19 cellular contexts compared by ENCODE assay signal in the genomic region with DNA sequence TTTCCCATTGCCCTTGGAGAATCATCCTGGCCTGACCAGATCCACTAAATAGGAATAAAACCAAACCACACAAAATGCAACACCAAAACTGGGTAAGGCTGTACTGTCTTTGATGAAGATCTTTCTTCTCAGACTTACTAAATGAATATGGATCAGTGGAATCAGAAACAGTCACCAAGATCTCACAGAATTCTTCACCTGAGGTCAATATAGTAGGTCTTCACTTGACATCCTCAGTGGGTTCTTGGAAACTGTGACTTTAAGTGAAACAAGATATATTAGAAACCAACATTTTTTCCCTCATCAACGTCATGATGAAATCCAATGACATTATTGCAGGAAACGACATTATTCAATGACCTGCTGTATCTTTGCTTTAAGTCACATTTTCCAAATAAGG.
DNase-seq lines count a peak whose midpoint lies in the region; ATAC-seq and TF ChIP-seq lines count a peak whose summit lies in the region.
"Had no signal": no experiment of that assay in that cellular context is flagged by ENCODE, and none has a peak within 500 bp of the region (broad histone marks: within the 10 kb centered on the region; RNA-seq: fewer than 3 reads in every experiment).

No MANE protein-coding gene starts in this region.

- ATAC-seq in activated T-cell treated with anti-CD3 and anti-CD28 coated beads, Interleukin-2, amount 50 U/mL, for 72 hours (replicated peaks in 1 of 2) = peak; percentile 67 to 70
- no peak for ATAC-seq in activated T-cell treated with anti-CD3 and anti-CD28 coated beads, Interleukin-2, amount 50 U/mL, for 4 hours

- H3K9me3 Mint-ChIP-seq in activated T-cell treated with anti-CD3 and anti-CD28 coated beads, Interleukin-2, amount 50 U/mL, for 72 hours = peaks cover 8 to 13% of the 10 kb centered on the region in 2 donors
- H3K9me3 Mint-ChIP-seq in activated T-cell treated with anti-CD3 and anti-CD28 coated beads, Interleukin-2, amount 50 U/mL, for 4 hours = peaks cover 5% of the 10 kb centered on the region
- H3K9me3 Mint-ChIP-seq in activated naive CD8-positive, alpha-beta T cell treated with anti-CD3 and anti-CD28 coated beads for 36 hours = peaks cover 16% of the 10 kb centered on the region
- H3K9me3 Mint-ChIP-seq in stimulated activated naive CD8-positive, alpha-beta T cell treated with anti-CD3 and anti-CD28 coated beads, Interleukin-15, Interleukin-2, amounts not matched to agents 100 ng/mL and 50 ng/mL, for 24 hours = no peaks in the 10 kb centered on the region

- peaks cover 45% of the 10 kb centered on the region for H3K4me1 Mint-ChIP-seq in activated T-cell treated with anti-CD3 and anti-CD28 coated beads, Interleukin-2, amount 50 U/mL, for 72 hours (ENCODE audit: low read depth)
- H3K4me1 Mint-ChIP-seq in activated T-cell treated with anti-CD3 and anti-CD28 coated beads, Interleukin-2, amount 50 U/mL, for 4 hours (ENCODE audit: low read depth) = peaks cover 57% of the 10 kb centered on the region
- peaks cover 48% of the 10 kb centered on the region for H3K4me1 Mint-ChIP-seq in activated naive CD8-positive, alpha-beta T cell treated with anti-CD3 and anti-CD28 coated beads for 36 hours
- H3K4me1 Mint-ChIP-seq in stimulated activated naive CD8-positive, alpha-beta T cell treated with anti-CD3 and anti-CD28 coated beads, Interleukin-15, Interleukin-2, amounts not matched to agents 100 ng/mL and 50 ng/mL, for 24 hours (ENCODE audit: low read depth) = peaks cover 46% of the 10 kb centered on the region

- no peak for DNase-seq in activated T-cell treated with anti-CD3 and anti-CD28 coated beads, Interleukin-2, amount 50 U/mL, for 72 hours
- DNase-seq in activated T-cell treated with anti-CD3 and anti-CD28 coated beads, Interleukin-2, amount 50 U/mL, for 4 hours = no peak
- DNase-seq in activated naive CD8-positive, alpha-beta T cell treated with anti-CD3 and anti-CD28 coated beads for 36 hours = no peak
- DNase-seq in SHP77 treated with DMSO at 0.1 percent for 48 hours (lab: John Stamatoyannopoulos, UW) (no peak), iPS-NIHi7 (ENCODE audit: extremely low spot score) (no peak)
- DNase-seq: CD8-positive, alpha-beta memory T cell; DMS53; GM23248; Kasumi-1; MM.1S; NCI-H1092; NCI-H1436 treated with DMSO at 0.1 percent for 48 hours; NCI-H2029; NCI-H345; NCI-H524 treated with DMSO at 0.1 percent for 48 hours; RPMI8226 had no signal

- peak overlapping the region; percentile 56 for H3K27ac Mint-ChIP-seq in activated T-cell treated with anti-CD3 and anti-CD28 coated beads, Interleukin-2, amount 50 U/mL, for 72 hours
- peak overlapping the region; percentile 85 for H3K27ac Mint-ChIP-seq in activated naive CD8-positive, alpha-beta T cell treated with anti-CD3 and anti-CD28 coated beads for 36 hours
- H3K27ac Mint-ChIP-seq in stimulated activated naive CD8-positive, alpha-beta T cell treated with anti-CD3 and anti-CD28 coated beads, Interleukin-15, Interleukin-2, amounts not matched to agents 100 ng/mL and 50 ng/mL, for 24 hours = peak overlapping the region; percentile 95

- peak overlapping the region; percentile 31; the same call in 1 of the 2 replicates for H3K27ac ChIP-seq in VCaP
- H3K27ac ChIP-seq: BLaER1, GM23248 had no signal

- TF ChIP-seq CTCF in VCaP (conservative IDR thresholded peaks at IDR 0.05) = no peak

- H3K36me3 Mint-ChIP-seq in activated T-cell treated with anti-CD3 and anti-CD28 coated beads, Interleukin-2, amount 50 U/mL, for 72 hours (ENCODE audit: insufficient read depth in 2 of 2) = peaks cover 9 to 16% of the 10 kb centered on the region in 2 donors
- H3K36me3 Mint-ChIP-seq in activated T-cell treated with anti-CD3 and anti-CD28 coated beads, Interleukin-2, amount 50 U/mL, for 4 hours (ENCODE audit: insufficient read depth) = no peaks in the 10 kb centered on the region
- peaks cover 20% of the 10 kb centered on the region for H3K36me3 Mint-ChIP-seq in activated naive CD8-positive, alpha-beta T cell treated with anti-CD3 and anti-CD28 coated beads for 36 hours
- peaks cover 10% of the 10 kb centered on the region for H3K36me3 Mint-ChIP-seq in stimulated activated naive CD8-positive, alpha-beta T cell treated with anti-CD3 and anti-CD28 coated beads, Interleukin-15, Interleukin-2, amounts not matched to agents 100 ng/mL and 50 ng/mL, for 24 hours (ENCODE audit: low read depth)

- peak overlapping the region in 1 of 2 donors; percentile 55 for H3K4me3 Mint-ChIP-seq in activated T-cell treated with anti-CD3 and anti-CD28 coated beads, Interleukin-2, amount 50 U/mL, for 72 hours
- H3K4me3 Mint-ChIP-seq in activated T-cell treated with anti-CD3 and anti-CD28 coated beads, Interleukin-2, amount 50 U/mL, for 4 hours = no peak overlapping the region
- no peak overlapping the region for H3K4me3 Mint-ChIP-seq in activated naive CD8-positive, alpha-beta T cell treated with anti-CD3 and anti-CD28 coated beads for 36 hours
- peak overlapping the region; percentile 38 for H3K4me3 Mint-ChIP-seq in stimulated activated naive CD8-positive, alpha-beta T cell treated with anti-CD3 and anti-CD28 coated beads, Interleukin-15, Interleukin-2, amounts not matched to agents 100 ng/mL and 50 ng/mL, for 24 hours

- no peaks in the 10 kb centered on the region for H3K27me3 Mint-ChIP-seq in activated T-cell treated with anti-CD3 and anti-CD28 coated beads, Interleukin-2, amount 50 U/mL, for 72 hours (ENCODE audit: low read depth)
- no peaks in the 10 kb centered on the region for H3K27me3 Mint-ChIP-seq in activated T-cell treated with anti-CD3 and anti-CD28 coated beads, Interleukin-2, amount 50 U/mL, for 4 hours (ENCODE audit: low read depth)
- H3K27me3 Mint-ChIP-seq in activated naive CD8-positive, alpha-beta T cell treated with anti-CD3 and anti-CD28 coated beads for 36 hours = no peaks in the 10 kb centered on the region
- H3K27me3 Mint-ChIP-seq in stimulated activated naive CD8-positive, alpha-beta T cell treated with anti-CD3 and anti-CD28 coated beads, Interleukin-15, Interleukin-2, amounts not matched to agents 100 ng/mL and 50 ng/mL, for 24 hours = no peaks in the 10 kb centered on the region
- H3K27me3 Mint-ChIP-seq: CD8-positive, alpha-beta memory T cell had no signal

Comparison
In these comparisons a context has a peak if more than half of its experiments do, and no peak if none do; other contexts are left out.
1. ATAC-seq: peak in activated T-cell treated with anti-CD3 and anti-CD28 coated beads, Interleukin-2, amount 50 U/mL, for 72 hours (2 of 2); none in activated T-cell treated with anti-CD3 and anti-CD28 coated beads, Interleukin-2, amount 50 U/mL, for 4 hours (0 of 2).
2. Peak in every context shown above with its lines, with median percentiles within 50 percentile points of each other: H3K27ac Mint-ChIP-seq.